8 cellular contexts compared by ENCODE assay signal in the genomic region with DNA sequence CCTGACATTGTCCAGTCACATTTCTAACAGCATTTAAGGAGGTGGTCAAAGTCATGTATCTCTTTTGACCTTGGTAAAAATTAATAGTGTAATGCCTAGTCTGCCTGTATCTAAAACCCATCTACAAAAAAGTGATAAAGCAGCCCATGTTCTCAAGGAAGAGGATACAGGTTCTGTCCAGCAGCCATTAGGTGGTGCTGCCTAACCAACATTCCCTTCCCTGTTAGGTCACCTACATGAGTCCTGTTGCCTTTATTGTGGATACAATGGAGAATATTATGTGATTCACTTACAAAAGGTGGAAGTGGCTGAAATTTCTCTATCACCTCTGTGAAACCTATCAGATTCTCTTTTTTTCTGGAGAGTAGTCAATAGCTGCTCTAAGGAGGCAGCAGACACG. TPM values are rescaled to one million over a fixed set of nuclear protein-coding genes. Genes with fewer than 3 reads are reported as not detected.
DNase-seq lines count a peak whose midpoint lies in the region; ATAC-seq, FAIRE-seq and TF ChIP-seq lines count a peak whose summit lies in the region.

No MANE protein-coding gene starts in this region.

- H3K4me3 ChIP-seq in MG63, result no peak overlapping the region
- H3K4me3 ChIP-seq in astrocyte (ENCODE audit: insufficient read depth, low read depth, low read length), result no peak overlapping the region

- TF ChIP-seq CTCF in astrocyte (IDR thresholded peaks at IDR 0.05; ENCODE audit: insufficient read depth, low read depth, low read length), result no peak

- peaks cover 2% of the 10 kb centered on the region for H3K9me3 Mint-ChIP-seq in astrocyte (ENCODE audit: unreplicated experiment)
- peaks cover 7 to 47% (median 16%) of the 10 kb centered on the region in 9 donors for H3K9me3 Mint-ChIP-seq in naive thymus-derived CD8-positive, alpha-beta T cell

- H3K27ac ChIP-seq in astrocyte (ENCODE audit: low read depth, low read length), result no peak overlapping the region

- POLR2A ChIA-PET in naive thymus-derived CD8-positive, alpha-beta T cell (lab: Charles Lee), result no interaction called here

- no peaks in the 10 kb centered on the region for H3K4me1 ChIP-seq in astrocyte (ENCODE audit: insufficient read depth, low read length)

- no peak overlapping the region for H3K4me2 ChIP-seq in astrocyte (ENCODE audit: low read length)

- no peaks in the 10 kb centered on the region for H3K36me3 ChIP-seq in MG63
- no peaks in the 10 kb centered on the region for H3K36me3 ChIP-seq in astrocyte (ENCODE audit: insufficient read depth, low read length)

- no peaks in the 10 kb centered on the region for H3K36me3 Mint-ChIP-seq in astrocyte (ENCODE audit: low read depth, unreplicated experiment)
- peaks cover 0 to 10% (median 0%) of the 10 kb centered on the region in 3 donors for H3K36me3 Mint-ChIP-seq in naive thymus-derived CD8-positive, alpha-beta T cell

- H4K20me1 ChIP-seq in astrocyte (ENCODE audit: insufficient read depth, low read length), result no peaks in the 10 kb centered on the region

- FAIRE-seq in astrocyte (lab: Jason Lieb, UNC) (no peak), RCC 7860 (lab: Jason Lieb, UNC) (no peak)

- ATAC-seq in naive thymus-derived CD8-positive, alpha-beta T cell, result no peak

- H3K4me3 Mint-ChIP-seq in astrocyte (ENCODE audit: unreplicated experiment), result no peak overlapping the region
- no peak overlapping the region for H3K4me3 Mint-ChIP-seq in naive thymus-derived CD8-positive, alpha-beta T cell

- H3K27ac Mint-ChIP-seq in astrocyte (ENCODE audit: unreplicated experiment), result no peak overlapping the region
- H3K27ac Mint-ChIP-seq in naive thymus-derived CD8-positive, alpha-beta T cell, result no peak overlapping the region

- no peaks in the 10 kb centered on the region for H3K9me3 ChIP-seq in MG63
- no peaks in the 10 kb centered on the region for H3K9me3 ChIP-seq in astrocyte (ENCODE audit: insufficient read depth, low read depth, low read length)

- H3K9ac ChIP-seq in astrocyte (ENCODE audit: low read length), result no peak overlapping the region

- H3K79me2 ChIP-seq in astrocyte (ENCODE audit: insufficient read depth, low read length), result no peaks in the 10 kb centered on the region

- no peaks in the 10 kb centered on the region for H3K27me3 Mint-ChIP-seq in astrocyte (ENCODE audit: low read depth, unreplicated experiment)
- peaks cover 0 to 6% (median 2%) of the 10 kb centered on the region in 5 donors for H3K27me3 Mint-ChIP-seq in naive thymus-derived CD8-positive, alpha-beta T cell

- no peaks in the 10 kb centered on the region for H3K4me1 Mint-ChIP-seq in astrocyte (ENCODE audit: low read depth, unreplicated experiment)
- no peaks in the 10 kb centered on the region for H3K4me1 Mint-ChIP-seq in naive thymus-derived CD8-positive, alpha-beta T cell

- DNase-seq in NCI-H510A treated with DMSO at 0.1 percent for 48 hours (lab: John Stamatoyannopoulos, UW), result peak; percentile 45
- no peak for DNase-seq in NCI-H510A (lab: John Stamatoyannopoulos, UW)
- DNase-seq in MG63, result peak; percentile 14
- peak; percentile 3 for DNase-seq in astrocyte (ENCODE audit: low read depth)
- DNase-seq in kidney tubule cell (ENCODE audit: low spot score), result peak; percentile 69
- no peak for DNase-seq in RCC 7860 (ENCODE audit: low spot score)
- DNase-seq in central memory CD4-positive, alpha-beta T cell, result no peak
- DNase-seq in naive thymus-derived CD8-positive, alpha-beta T cell, result no peak

- H3K27me3 ChIP-seq in MG63, result no peaks in the 10 kb centered on the region
- H3K27me3 ChIP-seq in astrocyte (ENCODE audit: insufficient read depth, low read length), result no peaks in the 10 kb centered on the region

- no peak overlapping the region for H2AFZ ChIP-seq in astrocyte (ENCODE audit: low read depth, low read length)

RNA-seq across cellular contexts. Expression of gene AQP4, which starts 52.5 kb away (rescaled TPM):
- total RNA-seq in MG63 (2014; rRNA removed; shearing (Covaris generic); ENCODE audit: low replicate concordance), result not detected in 2 replicates
- 0.22 TPM in 1 of 2 replicates, not detected in the other for total RNA-seq in astrocyte
- total RNA-seq in naive thymus-derived CD8-positive, alpha-beta T cell, result not detected
- not detected for polyA plus RNA-seq in naive thymus-derived CD8-positive, alpha-beta T cell

Comparison
In these comparisons a context has a peak if more than half of its experiments do, and no peak if none do; other contexts are left out.
1. DNase-seq: peak in NCI-H510A treated with DMSO at 0.1 percent for 48 hours (single experiment), MG63 (single experiment), astrocyte (single experiment) and kidney tubule cell (single experiment); none in NCI-H510A (single experiment), RCC 7860 (single experiment), central memory CD4-positive, alpha-beta T cell (single experiment) and naive thymus-derived CD8-positive, alpha-beta T cell (0 of 10).